ENCODE assay signal across 15 cellular contexts in genomic region chr10:59962755-59963154, GRCh38. TPM values are rescaled to one million over a fixed set of nuclear protein-coding genes. Genes with fewer than 3 reads are reported as not detected.
DNase-seq lines count a peak whose midpoint lies in the region; ATAC-seq and TF ChIP-seq lines count a peak whose summit lies in the region.
"Had no signal": no experiment of that assay in that cellular context is flagged by ENCODE, and none has a peak within 500 bp of the region (broad histone marks: within the 10 kb centered on the region; RNA-seq: fewer than 3 reads in every experiment).

No MANE protein-coding gene starts in this region.

- no peak overlapping the region for H3K9ac ChIP-seq in trophoblast cell (ENCODE audit: low read length)
- H3K9ac ChIP-seq: BLaER1 had no signal

- H3K4me1 Mint-ChIP-seq in glutamatergic neuron (ENCODE audit: low read depth, unreplicated experiment) = peaks cover 2% of the 10 kb centered on the region
- H3K4me1 Mint-ChIP-seq in stimulated activated effector memory CD8-positive, alpha-beta T cell treated with anti-CD3 and anti-CD28 coated beads, Interleukin-12 subunit alpha, Interleukin-12 subunit beta, amount 100 ng/mL, for 72 hours = no peaks in the 10 kb centered on the region
- H3K4me1 Mint-ChIP-seq in nephron progenitor cell = peaks cover 5% of the 10 kb centered on the region
- H3K4me1 Mint-ChIP-seq: CD4-positive, alpha-beta memory T cell had no signal

- H3K36me3 ChIP-seq in trophoblast cell (ENCODE audit: control insufficient read depth in 1 of 2, insufficient read depth in 2 of 2, low read length in 2 of 2) = no peaks in the 10 kb centered on the region
- H3K36me3 ChIP-seq: BLaER1 had no signal

- H3K14ac ChIP-seq in trophoblast cell (ENCODE audit: low read length) = no peak overlapping the region

- H2BK12ac ChIP-seq in trophoblast cell (ENCODE audit: low read length) = peak overlapping the region; percentile 96

- no peak overlapping the region for H3K27ac ChIP-seq in trophoblast cell (ENCODE audit: low read depth, low read length)
- H3K27ac ChIP-seq: 22Rv1, BLaER1 had no signal

- no peaks in the 10 kb centered on the region for H3K27me3 ChIP-seq in trophoblast cell (ENCODE audit: insufficient read depth, low read length)
- H3K27me3 ChIP-seq: BLaER1 had no signal

- H2BK5ac ChIP-seq in trophoblast cell (ENCODE audit: low read depth, low read length, poor library complexity) = peak overlapping the region; percentile 45

- H3K4me2 ChIP-seq in trophoblast cell (ENCODE audit: low read length) = no peak overlapping the region
- H3K4me2 ChIP-seq: BLaER1 had no signal

- peak overlapping the region; percentile 66 for H4K91ac ChIP-seq in trophoblast cell (ENCODE audit: low read depth, low read length)

- no peak overlapping the region for H2AFZ ChIP-seq in trophoblast cell (ENCODE audit: insufficient read depth, low read length, poor library complexity)

- peaks cover 3% of the 10 kb centered on the region for H3K79me2 ChIP-seq in trophoblast cell (ENCODE audit: control insufficient read depth, insufficient read depth, low read length, poor library complexity)

- TF ChIP-seq CTCF in glutamatergic neuron (IDR thresholded peaks at IDR 0.05; ENCODE audit: partially characterized antibody, unreplicated experiment) (no peak), nephron progenitor cell (IDR thresholded peaks at IDR 0.05) (no peak)

- H3K18ac ChIP-seq in trophoblast cell (ENCODE audit: low read length) = no peak overlapping the region

- no peak overlapping the region for H4K12ac ChIP-seq in trophoblast cell (ENCODE audit: low read depth, low read length)

- H3K27me3 Mint-ChIP-seq in glutamatergic neuron (ENCODE audit: unreplicated experiment) (no peaks in the 10 kb centered on the region), nephron progenitor cell (ENCODE audit: low read depth, poor library complexity) (peaks cover 6% of the 10 kb centered on the region)

- no peak overlapping the region for H3K23ac ChIP-seq in trophoblast cell (ENCODE audit: low read length)

- no peaks in the 10 kb centered on the region for H3K36me3 Mint-ChIP-seq in glutamatergic neuron (ENCODE audit: unreplicated experiment)
- no peaks in the 10 kb centered on the region for H3K36me3 Mint-ChIP-seq in stimulated activated effector memory CD8-positive, alpha-beta T cell treated with anti-CD3 and anti-CD28 coated beads, Interleukin-12 subunit alpha, Interleukin-12 subunit beta, amount 100 ng/mL, for 72 hours
- H3K36me3 Mint-ChIP-seq in nephron progenitor cell (ENCODE audit: low read depth) = no peaks in the 10 kb centered on the region
- H3K36me3 Mint-ChIP-seq: CD14-positive monocyte; CD4-positive, alpha-beta memory T cell had no signal

- no CpG with 5 or more reads among the region's 4 CpGs for WGBS in trophoblast cell (ENCODE audit: extremely low coverage, insufficient coverage, insufficient read length)

- peak overlapping the region; percentile 5 for H4K8ac ChIP-seq in trophoblast cell (ENCODE audit: low read depth, low read length)

- no peak overlapping the region for H3K4me3 Mint-ChIP-seq in glutamatergic neuron (ENCODE audit: unreplicated experiment)
- H3K4me3 Mint-ChIP-seq in stimulated activated effector memory CD8-positive, alpha-beta T cell treated with anti-CD3 and anti-CD28 coated beads, Interleukin-12 subunit alpha, Interleukin-12 subunit beta, amount 100 ng/mL, for 72 hours = no peak overlapping the region
- H3K4me3 Mint-ChIP-seq in nephron progenitor cell = no peak overlapping the region
- H3K4me3 Mint-ChIP-seq: CD14-positive monocyte; CD4-positive, alpha-beta memory T cell; H9 had no signal

- no peak overlapping the region for H3K4me3 ChIP-seq in trophoblast cell (ENCODE audit: low read depth, low read length)
- H3K4me3 ChIP-seq: BLaER1 had no signal

- H3K9me3 Mint-ChIP-seq in glutamatergic neuron (ENCODE audit: unreplicated experiment) (no peaks in the 10 kb centered on the region), nephron progenitor cell (no peaks in the 10 kb centered on the region)
- H3K9me3 Mint-ChIP-seq in stimulated activated effector memory CD8-positive, alpha-beta T cell treated with anti-CD3 and anti-CD28 coated beads, Interleukin-12 subunit alpha, Interleukin-12 subunit beta, amount 100 ng/mL, for 72 hours = no peaks in the 10 kb centered on the region
- H3K9me3 Mint-ChIP-seq: H9 had no signal

- H3K9me3 ChIP-seq in trophoblast cell (ENCODE audit: insufficient read depth, low read depth, low read length) = no peaks in the 10 kb centered on the region
- H3K9me3 ChIP-seq: BLaER1 had no signal

- H2BK120ac ChIP-seq in trophoblast cell (ENCODE audit: insufficient read depth, low read length, poor library complexity) = peak overlapping the region; percentile 29

- H3K4me1 ChIP-seq in trophoblast cell (ENCODE audit: control insufficient read depth in 1 of 2, insufficient read depth in 2 of 2, low read length in 2 of 2) = peaks cover 8 to 18% of the 10 kb centered on the region in 2 experiments
- H3K4me1 ChIP-seq: BLaER1 had no signal

- peak overlapping the region; percentile 39 for H2AK5ac ChIP-seq in trophoblast cell (ENCODE audit: low read length)

- peaks cover 28% of the 10 kb centered on the region for H3K79me1 ChIP-seq in trophoblast cell (ENCODE audit: low read length)

- peak; percentile 34 for ATAC-seq in esophagus mucosa
- ATAC-seq in GM19463 (IDR thresholded peaks at IDR 0.05; ENCODE audit: unreplicated experiment) = no peak
- ATAC-seq in stimulated activated effector memory CD8-positive, alpha-beta T cell treated with anti-CD3 and anti-CD28 coated beads, Interleukin-12 subunit alpha, Interleukin-12 subunit beta, amount 100 ng/mL, for 72 hours = no peak

- no peak overlapping the region for H3K4ac ChIP-seq in trophoblast cell (ENCODE audit: low read depth, low read length)

- DNase-seq in NCI-H146 (lab: John Stamatoyannopoulos, UW) = peak; percentile 21
- DNase-seq in NCI-H146 treated with DMSO at 0.1 percent for 48 hours (lab: John Stamatoyannopoulos, UW; ENCODE audit: unreplicated experiment) = no peak
- no peak for DNase-seq in trophoblast cell
- no peak for DNase-seq in glutamatergic neuron
- DNase-seq in stimulated activated effector memory CD8-positive, alpha-beta T cell treated with anti-CD3 and anti-CD28 coated beads, Interleukin-12 subunit alpha, Interleukin-12 subunit beta, amount 100 ng/mL, for 72 hours (ENCODE audit: low spot score in 2 of 2) = no peak
- no peak for DNase-seq in nephron progenitor cell
- DNase-seq: CD4-positive, alpha-beta memory T cell; DMS79 treated with DMSO at 0.1 percent for 48 hours; GF-D8; H9 had no signal

- H3K27ac Mint-ChIP-seq in glutamatergic neuron (ENCODE audit: unreplicated experiment) (no peak overlapping the region), nephron progenitor cell (no peak overlapping the region)
- H3K27ac Mint-ChIP-seq in stimulated activated effector memory CD8-positive, alpha-beta T cell treated with anti-CD3 and anti-CD28 coated beads, Interleukin-12 subunit alpha, Interleukin-12 subunit beta, amount 100 ng/mL, for 72 hours = no peak overlapping the region
- H3K27ac Mint-ChIP-seq: CD14-positive monocyte; CD4-positive, alpha-beta memory T cell had no signal

RNA-seq across cellular contexts. Expression of gene CCDC6, which starts 56.4 kb away (rescaled TPM):
- total RNA-seq in esophagus mucosa = 56.8 TPM
- polyA plus RNA-seq in trophoblast cell (2013) = 55.8 and 56.4 TPM in 2 replicates
- 28.1 TPM for total RNA-seq in glutamatergic neuron (ENCODE audit: unreplicated experiment)
